24 cellular contexts compared by ENCODE assay signal in genomic region chr10:95525033-95525418, GRCh38. TPM values are rescaled to one million over a fixed set of nuclear protein-coding genes. Genes with fewer than 3 reads are reported as not detected.
DNase-seq lines count a peak whose midpoint lies in the region; ATAC-seq and TF ChIP-seq lines count a peak whose summit lies in the region.
"Had no signal": no experiment of that assay in that cellular context is flagged by ENCODE, and none has a peak within 500 bp of the region (broad histone marks: within the 10 kb centered on the region; RNA-seq: fewer than 3 reads in every experiment).

No MANE protein-coding gene starts in this region.

- TF ChIP-seq EP300 in stomach (IDR thresholded peaks at IDR 0.05): no peak

- no peak for TF ChIP-seq POLR2A in stomach (IDR thresholded peaks at IDR 0.05)

- no peak overlapping the region for H2AFZ ChIP-seq in mammary epithelial cell (ENCODE audit: low read depth, low read length)
- H2AFZ ChIP-seq: GM23248 had no signal

- H3K4me2 ChIP-seq in mammary epithelial cell (ENCODE audit: insufficient read depth, low read depth, low read length): no peak overlapping the region

- H3K9me3 ChIP-seq in mammary epithelial cell (replicated peaks; ENCODE audit: insufficient read depth, low read length): no peaks in the 10 kb centered on the region
- H3K9me3 ChIP-seq in stomach: no peaks in the 10 kb centered on the region
- H3K9me3 ChIP-seq: ovary, uterus had no signal

- no peak overlapping the region for H3K9ac ChIP-seq in mammary epithelial cell (ENCODE audit: insufficient read depth, low read length)
- H3K9ac ChIP-seq: GM23248 had no signal

- H3K27ac ChIP-seq in mammary epithelial cell (ENCODE audit: insufficient read depth, low read depth, low read length) (no peak overlapping the region), stomach (peak overlapping the region in 3 of 5 donors; percentile 8 to 95 (median 13))
- H3K27ac ChIP-seq: cardiac muscle cell, epithelial cell of prostate, GM23248, HL-60, ovary had no signal

- WGBS in mammary epithelial cell (ENCODE audit: low coverage, missing lambda C conversion rate): 11% methylated on average over 3 of the region's 4 CpGs
- WGBS in stomach, 5 donors: 73 to 92% (median 85%) methylated on average over 4 of the region's 4 CpGs

- H3K79me2 ChIP-seq in mammary epithelial cell (ENCODE audit: insufficient read depth, low read length): no peaks in the 10 kb centered on the region

- dilution Hi-C loops in mammary epithelial cell (cut with HindIII; ENCODE audit: low sequenced_read_pairs): no loop called here

- peaks cover 5% of the 10 kb centered on the region for H3K27me3 ChIP-seq in mammary epithelial cell (ENCODE audit: insufficient read depth, low read length)
- no peaks in the 10 kb centered on the region for H3K27me3 ChIP-seq in stomach
- H3K27me3 ChIP-seq: cardiac muscle cell, ovary, uterus had no signal

- BruUV-seq in mammary epithelial cell (replicated peaks; lab: Mats Ljungman, UMichigan): no TSS peak

- H3K4me3 ChIP-seq in mammary epithelial cell (replicated peaks in 1 of 3; ENCODE audit: insufficient read depth in 1 of 3, low read depth in 2 of 3, low read length in 3 of 3) (no peak overlapping the region), stomach (no peak overlapping the region)
- H3K4me3 ChIP-seq: cardiac muscle cell, GM23248, ovary, uterus had no signal

- peaks cover 3% of the 10 kb centered on the region for H3K4me1 ChIP-seq in mammary epithelial cell (ENCODE audit: insufficient read depth, low read length)
- peaks cover 20 to 92% (median 49%) of the 10 kb centered on the region in 4 donors for H3K4me1 ChIP-seq in stomach

- CTCF ChIA-PET in mammary epithelial cell (lab: Charles Lee; ENCODE audit: low non-redundant PET): no interaction called here

- TF ChIP-seq CTCF in mammary epithelial cell (conservative IDR thresholded peaks at IDR 0.05 in 1 of 2, IDR thresholded peaks at IDR 0.05 in 1 of 2; ENCODE audit: extremely low read depth in 1 of 2, insufficient read depth in 1 of 2, low read depth in 1 of 2, low read length in 2 of 2) (no peak), stomach (IDR thresholded peaks at IDR 0.05) (no peak)

- H3K36me3 ChIP-seq in mammary epithelial cell (ENCODE audit: insufficient read depth, low read length): no peaks in the 10 kb centered on the region
- no peaks in the 10 kb centered on the region for H3K36me3 ChIP-seq in stomach
- H3K36me3 ChIP-seq: cardiac muscle cell, ovary, uterus had no signal

- intact Hi-C loops in mammary epithelial cell (cut with micrococcal nuclease): no loop called here
- intact Hi-C loops in stomach (cut with DNase I; ENCODE audit: low total_unique reads): no loop called here

- DNase-seq in LHCN-M2 (ENCODE audit: low read depth) (peak; percentile 62), mammary epithelial cell (peak; percentile 4), left lobe of liver (ENCODE audit: low spot score) (peak; percentile 62), stomach (no peak), Kasumi-1 (lab: John Stamatoyannopoulos, UW) (no peak), UCSD-AML1 (lab: John Stamatoyannopoulos, UW; ENCODE audit: unreplicated experiment) (no peak)
- DNase-seq: activated CD8-positive, alpha-beta T cell treated with anti-CD3 and anti-CD28 coated beads for 36 hours; activated naive CD4-positive, alpha-beta T cell treated with anti-CD3 and anti-CD28 coated beads for 36 hours; activated T-cell treated with anti-CD3 and anti-CD28 coated beads, Interleukin-2, amount 50 U/mL, for 24 hours; amniotic stem cell; EL; GM23248; MV-4-11; NCI-H2171; NCI-H524 treated with DMSO at 0.1 percent for 48 hours; ovary; RPMI8226; uterus had no signal

- in situ Hi-C loops in mammary epithelial cell (cut with MboI; ENCODE audit: low sequenced_read_pairs in 2 of 2): no loop called here

- ATAC-seq in left lobe of liver (peak; percentile 67), HG02852 (IDR thresholded peaks at IDR 0.05; ENCODE audit: unreplicated experiment) (no peak)
- ATAC-seq: activated CD8-positive, alpha-beta T cell treated with anti-CD3 and anti-CD28 coated beads for 36 hours; sciatic nerve; SK-N-SH treated with all-trans-retinoic acid at 6 μM for 48 hours had no signal

- no peaks in the 10 kb centered on the region for H4K20me1 ChIP-seq in mammary epithelial cell (ENCODE audit: insufficient read depth, low read length)

RNA-seq across cellular contexts. Expression of gene SORBS1, which starts 36.1 kb away (rescaled TPM):
- total RNA-seq in LHCN-M2 (2014; rRNA removed) (3.7 and 6.5 TPM in 2 replicates), mammary epithelial cell (1 to 10 TPM; 1.6 to 9.8 TPM), left lobe of liver (57.9 TPM), stomach (100 to 1,000 TPM in 4 of 5 donors, 10 to 100 TPM in 1; 44.9 to 713 (median 440) TPM)
- polyA plus RNA-seq in LHCN-M2 (2012): 1.2 TPM
- polyA plus RNA-seq in mammary epithelial cell (0.70 TPM), stomach (10 to 100 TPM; 34.4 to 94.8 (median 42.0) TPM)
- not detected for polyA minus RNA-seq in mammary epithelial cell

Comparison
In these comparisons a context has a peak if more than half of its experiments do, and no peak if none do; other contexts are left out.
1. DNase-seq: peak in LHCN-M2 (single experiment), mammary epithelial cell (single experiment) and left lobe of liver (single experiment); none in stomach (single experiment), Kasumi-1 (0 of 2) and UCSD-AML1 (single experiment).